8 cellular contexts compared by ENCODE assay signal in genomic region chrX:97685753-97686152, GRCh38.
A peak's percentile ranks its signal among the peaks of the same experiment; 100 is the strongest.
DNase-seq lines count a peak whose midpoint lies in the region; ATAC-seq, FAIRE-seq and TF ChIP-seq lines count a peak whose summit lies in the region.

No MANE protein-coding gene starts in this region.

- FAIRE-seq in A549 (lab: Jason Lieb, UNC) (peak; percentile 99), endometrium (lab: Jason Lieb, UNC) (peak; percentile 4)

- H3K4me1 ChIP-seq in A549: no peaks in the 10 kb centered on the region

- TF ChIP-seq CTCF in A549 (IDR thresholded peaks at IDR 0.05) (peak; percentile 59), GM06990 (IDR thresholded peaks at IDR 0.05; ENCODE audit: insufficient read depth, low read length, poor library complexity, severe bottlenecking) (peak; percentile 64)

- WGBS in A549 (ENCODE audit: missing lambda C conversion rate): 6% methylated on average over 4 of the region's 4 CpGs

- no peak for TF ChIP-seq POLR2A in A549 (IDR thresholded peaks at IDR 0.05; ENCODE audit: low read length)

- no peak overlapping the region for H3K27ac ChIP-seq in A549

- CTCF ChIA-PET in A549 (lab: Yijun Ruan, JAX): interaction anchor here (0.8 to 2.9 kb wide), 10 partner anchors 14 to 937 kb away, joined by 3 to 7 read pairs (median 3); no protein-coding TSS in a partner anchor

- DNase-seq in A549 (ENCODE audit: low read depth in 1 of 2, low spot score in 1 of 2) (peak; percentile 9 to 39), GM06990 (ENCODE audit: extremely low read depth, insufficient read length) (no peak), NCI-H748 (lab: John Stamatoyannopoulos, UW; ENCODE audit: unreplicated experiment) (peak; percentile 57), pulmonary artery endothelial cell (ENCODE audit: low read depth, low spot score) (peak; percentile 4)

- H3K27me3 ChIP-seq in GM06990 (replicated peaks; ENCODE audit: control insufficient read depth, insufficient read depth, low read length): no peaks in the 10 kb centered on the region

- ATAC-seq in A549 (peak in 1 of 2 experiments; percentile 62; a peak in 3 of 6 replicates), HG02970 (IDR thresholded peaks at IDR 0.05; ENCODE audit: low FRiP score, unreplicated experiment) (peak; percentile 64), GM21786 (IDR thresholded peaks at IDR 0.05; ENCODE audit: unreplicated experiment) (no peak), HG03565 (IDR thresholded peaks at IDR 0.05; ENCODE audit: unreplicated experiment) (no peak)

- no peak for TF ChIP-seq EP300 in A549 (IDR thresholded peaks at IDR 0.05)

- H3K9me3 ChIP-seq in A549: no peaks in the 10 kb centered on the region

- H3K4me3 ChIP-seq in A549: no peak overlapping the region
- H3K4me3 ChIP-seq in GM06990 (replicated peaks; ENCODE audit: low read depth, low read length): no peak overlapping the region

- H3K4me2 ChIP-seq in A549: no peak overlapping the region

- no peaks in the 10 kb centered on the region for H3K36me3 ChIP-seq in GM06990 (ENCODE audit: control insufficient read depth, insufficient read depth, low read length)

- TF ChIP-seq RAD21 in A549 (conservative IDR thresholded peaks at IDR 0.05 in 1 of 2, IDR thresholded peaks at IDR 0.05 in 1 of 2): peak; percentile 56 to 59; a peak in 4 of 5 replicates

- POLR2A ChIA-PET in A549 (lab: Yijun Ruan, JAX): interaction anchor here (0.6 kb wide), 1 partner anchor 822 kb away, joined by 4 read pairs; no protein-coding TSS in a partner anchor

TF ChIP-seq in A549, 52 proteins besides CTCF, POLR2A, EP300 and RAD21:
- peak; percentile 73 for TF ChIP-seq SMC3 (IDR thresholded peaks at IDR 0.05)
- TF ChIP-seq, protein P1, sequence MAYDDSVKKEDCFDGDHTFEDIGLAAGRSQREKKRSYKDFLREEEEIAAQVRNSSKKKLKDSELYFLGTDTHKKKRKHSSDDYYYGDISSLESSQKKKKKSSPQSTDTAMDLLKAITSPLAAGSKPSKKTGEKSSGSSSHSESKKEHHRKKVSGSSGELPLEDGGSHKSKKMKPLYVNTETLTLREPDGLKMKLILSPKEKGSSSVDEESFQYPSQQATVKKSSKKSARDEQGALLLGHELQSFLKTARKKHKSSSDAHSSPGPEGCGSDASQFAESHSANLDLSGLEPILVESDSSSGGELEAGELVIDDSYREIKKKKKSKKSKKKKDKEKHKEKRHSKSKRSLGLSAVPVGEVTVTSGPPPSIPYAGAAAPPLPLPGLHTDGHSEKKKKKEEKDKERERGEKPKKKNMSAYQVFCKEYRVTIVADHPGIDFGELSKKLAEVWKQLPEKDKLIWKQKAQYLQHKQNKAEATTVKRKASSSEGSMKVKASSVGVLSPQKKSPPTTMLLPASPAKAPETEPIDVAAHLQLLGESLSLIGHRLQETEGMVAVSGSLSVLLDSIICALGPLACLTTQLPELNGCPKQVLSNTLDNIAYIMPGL (CRISPR knock-in tag; IDR thresholded peaks at IDR 0.05; ENCODE audit: borderline replicate concordance): no peak
